Comparison of ENCODE assay signal across 12 cellular contexts in the genomic region with DNA sequence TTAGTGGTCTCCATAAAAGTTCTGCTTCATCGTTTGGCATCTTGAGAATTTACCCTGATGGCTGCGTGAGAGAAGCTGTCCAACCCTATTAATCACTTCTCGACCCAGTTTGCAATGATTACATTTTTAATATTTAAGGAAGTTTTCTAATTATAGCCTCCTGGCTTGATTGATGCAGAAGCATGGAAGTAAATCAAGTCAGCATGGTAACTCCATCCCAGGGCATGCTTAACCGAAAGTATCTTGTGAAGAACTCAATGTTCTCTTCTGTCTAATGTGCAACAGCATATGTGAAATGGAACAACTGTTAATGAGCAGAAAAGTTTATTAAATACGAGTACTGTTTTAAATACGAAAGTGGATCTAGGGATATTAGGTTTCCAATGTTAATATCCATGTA.
"Had no signal": no experiment of that assay in that cellular context is flagged by ENCODE, and none has a peak within 500 bp of the region (broad histone marks: within the 10 kb centered on the region; RNA-seq: fewer than 3 reads in every experiment).

No MANE protein-coding gene starts in this region.

- H3K27ac ChIP-seq: ascending aorta, left ventricle myocardium inferior had no signal

- H3K4me1 ChIP-seq: ascending aorta, left ventricle myocardium inferior had no signal

- H3K9me3 ChIP-seq: ascending aorta had no signal

- H3K36me3 ChIP-seq: ascending aorta, left ventricle myocardium inferior had no signal

- H3K4me3 ChIP-seq: ascending aorta, left ventricle myocardium inferior had no signal

- H3K27me3 ChIP-seq: ascending aorta had no signal

- DNase-seq: activated naive CD4-positive, alpha-beta T cell treated with anti-CD3 and anti-CD28 coated beads for 36 hours; activated T-cell treated with anti-CD3 and anti-CD28 coated beads for 4 hours; effector memory CD8-positive, alpha-beta T cell; glutamatergic neuron; left ventricle myocardium inferior; mesenchymal stem cell; occipital lobe; substantia nigra; T-helper 9 cell had no signal

- ATAC-seq: effector memory CD8-positive, alpha-beta T cell; sciatic nerve; stimulated activated memory B cell treated with anti-CD40 and anti-IgM and Interleukin-4, amounts not matched to agents 10 μg/mL and 1 μg/mL and 100 μg/mL, for 72 hours had no signal
